Comparison of ENCODE assay signal across 10 cellular contexts in the genomic region with DNA sequence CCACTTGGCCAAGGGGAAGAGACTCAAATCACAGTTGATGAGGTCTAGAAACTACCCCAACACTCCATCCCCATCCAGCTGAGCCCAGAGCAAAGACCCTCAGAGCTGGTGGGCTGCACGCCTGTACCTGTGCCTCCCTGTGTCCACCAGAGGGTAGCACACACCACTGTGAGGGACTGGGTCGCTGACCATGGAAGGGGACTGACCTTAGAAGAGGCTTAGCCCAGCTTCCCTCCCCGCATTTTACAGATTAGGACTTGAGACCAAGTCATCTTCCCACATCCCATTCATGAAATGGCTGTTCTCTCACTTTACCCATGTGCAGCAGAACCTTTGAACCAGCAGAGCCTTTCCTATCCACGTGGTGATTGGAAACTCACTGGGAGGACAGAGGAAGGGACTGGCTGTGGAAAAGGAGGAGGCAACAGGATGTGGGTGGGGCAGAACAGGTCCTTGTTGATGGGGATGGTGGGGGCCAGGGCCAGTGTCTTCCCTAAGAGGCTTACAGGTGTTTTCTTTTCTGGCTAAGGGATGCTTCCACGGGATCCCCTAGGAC. TPM values are rescaled to one million over a fixed set of nuclear protein-coding genes. Genes with fewer than 3 reads are reported as not detected.
DNase-seq lines count a peak whose midpoint lies in the region; ATAC-seq and TF ChIP-seq lines count a peak whose summit lies in the region.
"Had no signal": no experiment of that assay in that cellular context is flagged by ENCODE, and none has a peak within 500 bp of the region (broad histone marks: within the 10 kb centered on the region; RNA-seq: fewer than 3 reads in every experiment).

No MANE protein-coding gene starts in this region.

- DNase-seq in NCI-H748 (lab: John Stamatoyannopoulos, UW; ENCODE audit: unreplicated experiment) (peak; percentile 52), NCI-H748 treated with DMSO at 0.1 percent for 48 hours (lab: John Stamatoyannopoulos, UW) (no peak), Panc1 (ENCODE audit: low read depth, low spot score) (no peak), foreskin fibroblast (peak; percentile 20 to 75), stomach (no peak), occipital lobe (lab: John Stamatoyannopoulos, UW) (no peak), NOMO-1 treated with DMSO at 0.1 percent for 48 hours (lab: John Stamatoyannopoulos, UW; ENCODE audit: unreplicated experiment) (no peak)
- DNase-seq in activated T-helper 1 cell treated with anti-CD3 and anti-CD28 coated beads, Interleukin-12 subunit alpha, Interleukin-12 subunit beta, Interleukin-2, Interleukin-4 antibody, amounts not matched to agents 30 ng/mL and 10 ng/mL and 1 ng/mL, durations not matched to agents 14 hours and 24 hours and 36 hours (ENCODE audit: low spot score) = no peak
- DNase-seq: stimulated activated naive CD4-positive, alpha-beta T cell had no signal

- intact Hi-C loops in Panc1 (cut with micrococcal nuclease; ENCODE audit: unreplicated experiment) = loop anchor here (1.0 kb wide), 1 partner anchor 96 kb away; no protein-coding TSS in a partner anchor
- intact Hi-C loops in stomach (cut with DNase I; ENCODE audit: low total_unique reads) = no loop called here
- intact Hi-C loops in activated T-helper 1 cell treated with anti-CD3 and anti-CD28 coated beads, Interleukin-12 subunit alpha, Interleukin-12 subunit beta, Interleukin-2, Interleukin-4 antibody, amounts not matched to agents 30 ng/mL and 10 ng/mL and 1 ng/mL, durations not matched to agents 14 hours and 24 hours and 36 hours (cut with micrococcal nuclease) = no loop called here

- CTCF ChIA-PET in Panc1 (lab: Charles Lee) = no interaction called here

- TF ChIP-seq EP300 in stomach (IDR thresholded peaks at IDR 0.05) = no peak

- H3K4me1 ChIP-seq in Panc1 (ENCODE audit: control insufficient read depth, insufficient read depth, low read length) (peaks cover 6% of the 10 kb centered on the region), stomach (peaks cover 20 to 25% (median 22%) of the 10 kb centered on the region in 4 donors)

- H3K36me3 ChIP-seq in Panc1 (ENCODE audit: control insufficient read depth, insufficient read depth, low read length) = no peaks in the 10 kb centered on the region
- no peaks in the 10 kb centered on the region for H3K36me3 ChIP-seq in stomach
- H3K36me3 ChIP-seq: Peyer's patch had no signal

- TF ChIP-seq CTCF in Panc1 (IDR thresholded peaks at IDR 0.05) = peak; percentile 78
- peak; percentile 86 for TF ChIP-seq CTCF in foreskin fibroblast (IDR thresholded peaks at IDR 0.05; ENCODE audit: low read depth, low read length)
- TF ChIP-seq CTCF in stomach (IDR thresholded peaks at IDR 0.05) = peak in 5 of 7 experiments; percentile 23 to 72 (median 44)

- H3K27me3 ChIP-seq in Panc1 (ENCODE audit: control insufficient read depth, insufficient read depth, low read length) (no peaks in the 10 kb centered on the region), stomach (peaks cover 0 to 93% (median 11%) of the 10 kb centered on the region in 3 donors)
- H3K27me3 ChIP-seq: Peyer's patch had no signal

- no peak overlapping the region for H3K4me3 ChIP-seq in Panc1 (ENCODE audit: low read depth in 2 of 2, low read length in 2 of 2)
- H3K4me3 ChIP-seq in foreskin fibroblast (ENCODE audit: low read depth in 1 of 2, low read length in 2 of 2) = no peak overlapping the region
- H3K4me3 ChIP-seq in stomach = no peak overlapping the region
- H3K4me3 ChIP-seq: Peyer's patch had no signal

- no peak overlapping the region for H3K27ac Mint-ChIP-seq in activated T-helper 1 cell treated with anti-CD3 and anti-CD28 coated beads, Interleukin-12 subunit alpha, Interleukin-12 subunit beta, Interleukin-2, Interleukin-4 antibody, amounts not matched to agents 30 ng/mL and 10 ng/mL and 1 ng/mL, durations not matched to agents 14 hours and 24 hours and 36 hours

- peaks cover 11% of the 10 kb centered on the region for H3K4me1 Mint-ChIP-seq in activated T-helper 1 cell treated with anti-CD3 and anti-CD28 coated beads, Interleukin-12 subunit alpha, Interleukin-12 subunit beta, Interleukin-2, Interleukin-4 antibody, amounts not matched to agents 30 ng/mL and 10 ng/mL and 1 ng/mL, durations not matched to agents 14 hours and 24 hours and 36 hours (ENCODE audit: low read depth)

- WGBS in stomach, 5 donors = 33 to 47% (median 38%) methylated on average over 5 of the region's 5 CpGs

- peaks cover 2% of the 10 kb centered on the region for H3K36me3 Mint-ChIP-seq in activated T-helper 1 cell treated with anti-CD3 and anti-CD28 coated beads, Interleukin-12 subunit alpha, Interleukin-12 subunit beta, Interleukin-2, Interleukin-4 antibody, amounts not matched to agents 30 ng/mL and 10 ng/mL and 1 ng/mL, durations not matched to agents 14 hours and 24 hours and 36 hours (ENCODE audit: low read depth)

- no peaks in the 10 kb centered on the region for H3K9me3 Mint-ChIP-seq in activated T-helper 1 cell treated with anti-CD3 and anti-CD28 coated beads, Interleukin-12 subunit alpha, Interleukin-12 subunit beta, Interleukin-2, Interleukin-4 antibody, amounts not matched to agents 30 ng/mL and 10 ng/mL and 1 ng/mL, durations not matched to agents 14 hours and 24 hours and 36 hours

- TF ChIP-seq POLR2A in stomach (IDR thresholded peaks at IDR 0.05) = no peak

- in situ Hi-C loops in Panc1 (cut with HindIII; ENCODE audit: low pct_unique_long_range_greater_than_20kb, low sequenced_read_pairs) = no loop called here

- BruUV-seq in Panc1 (replicated peaks; lab: Mats Ljungman, UMichigan) = no TSS peak

- H3K4me3 Mint-ChIP-seq in activated T-helper 1 cell treated with anti-CD3 and anti-CD28 coated beads, Interleukin-12 subunit alpha, Interleukin-12 subunit beta, Interleukin-2, Interleukin-4 antibody, amounts not matched to agents 30 ng/mL and 10 ng/mL and 1 ng/mL, durations not matched to agents 14 hours and 24 hours and 36 hours = no peak overlapping the region

- H3K27ac ChIP-seq in Panc1 (ENCODE audit: low read length) (no peak overlapping the region), stomach (no peak overlapping the region)
- H3K27ac ChIP-seq: Peyer's patch had no signal

- H3K9me3 ChIP-seq in Panc1 (ENCODE audit: control insufficient read depth, insufficient read depth, low read depth, low read length) = no peaks in the 10 kb centered on the region
- no peaks in the 10 kb centered on the region for H3K9me3 ChIP-seq in stomach
- H3K9me3 ChIP-seq: Peyer's patch had no signal

- H3K27me3 Mint-ChIP-seq in activated T-helper 1 cell treated with anti-CD3 and anti-CD28 coated beads, Interleukin-12 subunit alpha, Interleukin-12 subunit beta, Interleukin-2, Interleukin-4 antibody, amounts not matched to agents 30 ng/mL and 10 ng/mL and 1 ng/mL, durations not matched to agents 14 hours and 24 hours and 36 hours (ENCODE audit: insufficient read depth) = peaks cover 27% of the 10 kb centered on the region

- POLR2A ChIA-PET in Panc1 (lab: Charles Lee) = no interaction called here

- ATAC-seq in Panc1 = 0 out of 2 replicates have a peak, but pooled peaks have one; percentile 37

RNA-seq across cellular contexts. Expression of gene CPXM1, which starts 44.3 kb away (rescaled TPM):
- total RNA-seq in Panc1 (2021; ENCODE audit: unreplicated experiment) (not detected), stomach (10 to 100 TPM in 1 of 5 donors, 1 to 10 TPM in 1, not detected in 3; 1.2 to 16.2 TPM), occipital lobe (7.8 TPM)
- polyA plus RNA-seq in Panc1 (2012; ENCODE audit: insufficient read length) = not detected
- 1 to 10 TPM in 1 of 3 donors, under 1 TPM in 2; 0.50 to 1.2 (median 0.92) TPM for polyA plus RNA-seq in stomach
- total RNA-seq in activated T-helper 1 cell treated with anti-CD3 and anti-CD28 coated beads, Interleukin-12 subunit alpha, Interleukin-12 subunit beta, Interleukin-2, Interleukin-4 antibody, amounts not matched to agents 30 ng/mL and 10 ng/mL and 1 ng/mL, durations not matched to agents 14 hours and 24 hours and 36 hours = 0.31 and 0.76 TPM in 2 replicates

RNA-seq across cellular contexts. Expression of gene C20orf141, which starts 58.7 kb away (rescaled TPM):
- total RNA-seq in Panc1 (2021; ENCODE audit: unreplicated experiment) (not detected), stomach (not detected), occipital lobe (not detected)
- not detected for polyA plus RNA-seq in Panc1 (2012; ENCODE audit: insufficient read length)
- polyA plus RNA-seq in stomach = not detected
- not detected in 2 replicates for total RNA-seq in activated T-helper 1 cell treated with anti-CD3 and anti-CD28 coated beads, Interleukin-12 subunit alpha, Interleukin-12 subunit beta, Interleukin-2, Interleukin-4 antibody, amounts not matched to agents 30 ng/mL and 10 ng/mL and 1 ng/mL, durations not matched to agents 14 hours and 24 hours and 36 hours
- total RNA-seq: Peyer's patch had no signal

Comparison
In these comparisons a context has a peak if more than half of its experiments do, and no peak if none do; other contexts are left out.
1. DNase-seq: peak in NCI-H748 (single experiment) and foreskin fibroblast (2 of 2); none in NCI-H748 treated with DMSO at 0.1 percent for 48 hours (single experiment), Panc1 (single experiment), stomach (single experiment), activated T-helper 1 cell treated with anti-CD3 and anti-CD28 coated beads, Interleukin-12 subunit alpha, Interleukin-12 subunit beta, Interleukin-2, Interleukin-4 antibody, amounts not matched to agents 30 ng/mL and 10 ng/mL and 1 ng/mL, durations not matched to agents 14 hours and 24 hours and 36 hours (single experiment), occipital lobe (single experiment) and NOMO-1 treated with DMSO at 0.1 percent for 48 hours (single experiment).
2. Peak in every context shown above with its lines, with median percentiles within 50 percentile points of each other: CTCF ChIP-seq.